In genomic region chr11:35048346-35048745, GRCh38 we compare ENCODE assay signal across 1 cellular context.
TF ChIP-seq lines count a peak whose summit lies in the region.
"Not testable (repeated sequence)": the region's sequence is repeated elsewhere in the genome, so short reads cannot be mapped to it uniquely, and the experiment has no call there.

No MANE protein-coding gene starts in this region.

TF ChIP-seq in K562, 482 proteins besides CTCF, POLR2A, EP300 and RAD21 (continued from another document):
- TF ChIP-seq ZBTB40 (IDR thresholded peaks at IDR 0.05) (0 out of 2 replicates have a peak, but pooled peaks have one; percentile 36), MAFG (tag; conservative IDR thresholded peaks at IDR 0.05) (peak; percentile 27), JUND (IDR thresholded peaks at IDR 0.05; ENCODE audit: borderline replicate concordance, low read depth, low read length) (peak; percentile 69; the same call in 1 of the 2 replicates), JUND (tag; IDR thresholded peaks at IDR 0.05; ENCODE audit: borderline replicate concordance, low read depth, low read length) (peak; percentile 65; the same call in 1 of the 3 replicates), HINFP (tag; conservative IDR thresholded peaks at IDR 0.05; ENCODE audit: low read depth) (peak; percentile 82; the same call in 1 of the 2 replicates)
- not testable (repeated sequence) for TF ChIP-seq ZBTB40 (CRISPR knock-in tag; IDR thresholded peaks at IDR 0.05)
- TF ChIP-seq, protein P1, sequence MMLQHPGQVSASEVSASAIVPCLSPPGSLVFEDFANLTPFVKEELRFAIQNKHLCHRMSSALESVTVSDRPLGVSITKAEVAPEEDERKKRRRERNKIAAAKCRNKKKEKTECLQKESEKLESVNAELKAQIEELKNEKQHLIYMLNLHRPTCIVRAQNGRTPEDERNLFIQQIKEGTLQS (IDR thresholded peaks at IDR 0.05) = peak; percentile 58; the same call in 1 of the 2 replicates
- TF ChIP-seq, protein P1 (CRISPR knock-in tag; conservative IDR thresholded peaks at IDR 0.05) = not testable (repeated sequence)
